ENCODE assay signal across 7 cellular contexts in the genomic region with DNA sequence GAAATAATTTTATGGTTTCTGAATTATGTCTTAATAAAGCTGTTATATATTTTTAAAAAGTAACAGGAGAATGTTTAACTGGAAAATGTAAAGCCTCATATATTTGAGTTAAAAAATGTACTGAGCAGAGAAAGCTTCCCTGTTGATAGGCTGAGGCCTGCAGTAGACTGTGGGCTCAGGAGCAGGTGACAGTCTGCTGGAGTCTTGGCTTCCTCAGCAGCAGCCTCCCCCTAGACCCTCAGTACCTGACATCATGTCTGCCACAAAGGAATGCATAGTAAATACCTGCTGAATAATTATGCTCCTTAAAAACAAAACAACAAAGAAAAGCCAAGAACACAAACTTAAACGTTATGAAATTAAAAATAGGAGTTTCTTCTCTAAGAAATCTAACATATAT.
"Had no signal": no experiment of that assay in that cellular context is flagged by ENCODE, and none has a peak within 500 bp of the region (broad histone marks: within the 10 kb centered on the region; RNA-seq: fewer than 3 reads in every experiment).

No MANE protein-coding gene starts in this region.

- H3K4me3 Mint-ChIP-seq: H9, IgD-negative memory B cell had no signal

- H3K4me3 ChIP-seq: GM23248 had no signal

- H3K27ac ChIP-seq: GM23248, HL-60 had no signal

- H3K27me3 Mint-ChIP-seq: IgD-negative memory B cell had no signal

- ATAC-seq: HepG2 had no signal

- DNase-seq: GM23248, H9, HCEC 1CT, KBM-7 had no signal

- H3K27ac Mint-ChIP-seq: IgD-negative memory B cell had no signal

- H3K9me3 Mint-ChIP-seq: H9, IgD-negative memory B cell had no signal
